Comparison of ENCODE assay signal across 13 cellular contexts in genomic region chrX:77390365-77390764, GRCh38. TPM values are rescaled to one million over a fixed set of nuclear protein-coding genes. Genes with fewer than 3 reads are reported as not detected.
"Had no signal": no experiment of that assay in that cellular context is flagged by ENCODE, and none has a peak within 500 bp of the region (broad histone marks: within the 10 kb centered on the region; RNA-seq: fewer than 3 reads in every experiment).

No MANE protein-coding gene starts in this region.

RNA-seq across cellular contexts. Expression of gene FGF16, which starts 56.8 kb away (rescaled TPM):
- total RNA-seq: colonic mucosa; esophagus mucosa; esophagus squamous epithelium; gastrocnemius medialis; kidney epithelial cell; left lung; left ventricle myocardium superior; lower lobe of right lung; mesenteric fat pad; mesothelial cell of epicardium; myocyte; naive thymus-derived CD8-positive, alpha-beta T cell had no signal
- polyA plus RNA-seq: keratinocyte; naive thymus-derived CD8-positive, alpha-beta T cell had no signal
